Comparison of ENCODE assay signal across 1 cellular context in the genomic region with DNA sequence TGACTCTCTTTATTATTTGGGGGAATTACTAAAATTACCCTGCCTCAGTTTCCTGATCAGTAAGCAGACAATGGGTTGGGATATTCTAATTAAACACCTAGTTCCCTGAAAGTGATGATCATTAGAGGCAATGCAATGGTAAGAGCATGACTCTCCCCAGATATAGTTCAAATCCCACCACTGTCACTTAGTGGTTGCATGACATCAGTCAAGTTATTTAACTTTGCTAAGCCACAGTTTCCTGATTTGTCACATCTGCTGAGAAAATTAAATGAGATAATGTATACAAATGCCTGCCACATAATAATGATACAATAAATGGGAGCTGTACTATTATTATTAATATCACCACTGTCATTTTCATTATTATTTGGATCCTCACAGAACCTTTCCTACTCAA.
TF ChIP-seq lines count a peak whose summit lies in the region.

No MANE protein-coding gene starts in this region.

TF ChIP-seq in GM12878, 131 proteins besides CTCF, POLR2A, EP300 and RAD21 (continued from another document):
- TF ChIP-seq, protein P1, sequence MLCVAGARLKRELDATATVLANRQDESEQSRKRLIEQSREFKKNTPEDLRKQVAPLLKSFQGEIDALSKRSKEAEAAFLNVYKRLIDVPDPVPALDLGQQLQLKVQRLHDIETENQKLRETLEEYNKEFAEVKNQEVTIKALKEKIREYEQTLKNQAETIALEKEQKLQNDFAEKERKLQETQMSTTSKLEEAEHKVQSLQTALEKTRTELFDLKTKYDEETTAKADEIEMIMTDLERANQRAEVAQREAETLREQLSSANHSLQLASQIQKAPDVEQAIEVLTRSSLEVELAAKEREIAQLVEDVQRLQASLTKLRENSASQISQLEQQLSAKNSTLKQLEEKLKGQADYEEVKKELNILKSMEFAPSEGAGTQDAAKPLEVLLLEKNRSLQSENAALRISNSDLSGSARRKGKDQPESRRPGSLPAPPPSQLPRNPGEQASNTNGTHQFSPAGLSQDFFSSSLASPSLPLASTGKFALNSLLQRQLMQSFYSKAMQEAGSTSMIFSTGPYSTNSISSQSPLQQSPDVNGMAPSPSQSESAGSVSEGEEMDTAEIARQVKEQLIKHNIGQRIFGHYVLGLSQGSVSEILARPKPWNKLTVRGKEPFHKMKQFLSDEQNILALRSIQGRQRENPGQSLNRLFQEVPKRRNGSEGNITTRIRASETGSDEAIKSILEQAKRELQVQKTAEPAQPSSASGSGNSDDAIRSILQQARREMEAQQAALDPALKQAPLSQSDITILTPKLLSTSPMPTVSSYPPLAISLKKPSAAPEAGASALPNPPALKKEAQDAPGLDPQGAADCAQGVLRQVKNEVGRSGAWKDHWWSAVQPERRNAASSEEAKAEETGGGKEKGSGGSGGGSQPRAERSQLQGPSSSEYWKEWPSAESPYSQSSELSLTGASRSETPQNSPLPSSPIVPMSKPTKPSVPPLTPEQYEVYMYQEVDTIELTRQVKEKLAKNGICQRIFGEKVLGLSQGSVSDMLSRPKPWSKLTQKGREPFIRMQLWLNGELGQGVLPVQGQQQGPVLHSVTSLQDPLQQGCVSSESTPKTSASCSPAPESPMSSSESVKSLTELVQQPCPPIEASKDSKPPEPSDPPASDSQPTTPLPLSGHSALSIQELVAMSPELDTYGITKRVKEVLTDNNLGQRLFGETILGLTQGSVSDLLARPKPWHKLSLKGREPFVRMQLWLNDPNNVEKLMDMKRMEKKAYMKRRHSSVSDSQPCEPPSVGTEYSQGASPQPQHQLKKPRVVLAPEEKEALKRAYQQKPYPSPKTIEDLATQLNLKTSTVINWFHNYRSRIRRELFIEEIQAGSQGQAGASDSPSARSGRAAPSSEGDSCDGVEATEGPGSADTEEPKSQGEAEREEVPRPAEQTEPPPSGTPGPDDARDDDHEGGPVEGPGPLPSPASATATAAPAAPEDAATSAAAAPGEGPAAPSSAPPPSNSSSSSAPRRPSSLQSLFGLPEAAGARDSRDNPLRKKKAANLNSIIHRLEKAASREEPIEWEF (IDR thresholded peaks at IDR 0.05; ENCODE audit: insufficient replicate concordance, low read depth, low read length), result no peak
- TF ChIP-seq NFIC (IDR thresholded peaks at IDR 0.05; ENCODE audit: low read depth, low read length) (peak; percentile 77), RUNX3 (IDR thresholded peaks at IDR 0.05; ENCODE audit: low read length) (peak; percentile 71), ZNF217 (IDR thresholded peaks at IDR 0.05) (no peak), IKZF1 (conservative IDR thresholded peaks at IDR 0.05) (no peak), RBBP5 (conservative IDR thresholded peaks at IDR 0.05) (no peak), KDM1A (IDR thresholded peaks at IDR 0.05; ENCODE audit: borderline replicate concordance) (no peak), ELK1 (IDR thresholded peaks at IDR 0.05; ENCODE audit: low read depth, low read length) (no peak), JUNB (IDR thresholded peaks at IDR 0.05) (peak; percentile 40; the same call in 1 of the 2 replicates), MEF2A (IDR thresholded peaks at IDR 0.05; ENCODE audit: insufficient read depth, low read depth, low read length) (0 out of 2 replicates have a peak, but pooled peaks have one; percentile 30)
- TF ChIP-seq, protein P2, sequence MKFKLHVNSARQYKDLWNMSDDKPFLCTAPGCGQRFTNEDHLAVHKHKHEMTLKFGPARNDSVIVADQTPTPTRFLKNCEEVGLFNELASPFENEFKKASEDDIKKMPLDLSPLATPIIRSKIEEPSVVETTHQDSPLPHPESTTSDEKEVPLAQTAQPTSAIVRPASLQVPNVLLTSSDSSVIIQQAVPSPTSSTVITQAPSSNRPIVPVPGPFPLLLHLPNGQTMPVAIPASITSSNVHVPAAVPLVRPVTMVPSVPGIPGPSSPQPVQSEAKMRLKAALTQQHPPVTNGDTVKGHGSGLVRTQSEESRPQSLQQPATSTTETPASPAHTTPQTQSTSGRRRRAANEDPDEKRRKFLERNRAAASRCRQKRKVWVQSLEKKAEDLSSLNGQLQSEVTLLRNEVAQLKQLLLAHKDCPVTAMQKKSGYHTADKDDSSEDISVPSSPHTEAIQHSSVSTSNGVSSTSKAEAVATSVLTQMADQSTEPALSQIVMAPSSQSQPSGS (IDR thresholded peaks at IDR 0.05; ENCODE audit: low read length), result peak; percentile 55; the same call in 1 of the 2 replicates
